Comparison of ENCODE assay signal across 1 cellular context in the genomic region with DNA sequence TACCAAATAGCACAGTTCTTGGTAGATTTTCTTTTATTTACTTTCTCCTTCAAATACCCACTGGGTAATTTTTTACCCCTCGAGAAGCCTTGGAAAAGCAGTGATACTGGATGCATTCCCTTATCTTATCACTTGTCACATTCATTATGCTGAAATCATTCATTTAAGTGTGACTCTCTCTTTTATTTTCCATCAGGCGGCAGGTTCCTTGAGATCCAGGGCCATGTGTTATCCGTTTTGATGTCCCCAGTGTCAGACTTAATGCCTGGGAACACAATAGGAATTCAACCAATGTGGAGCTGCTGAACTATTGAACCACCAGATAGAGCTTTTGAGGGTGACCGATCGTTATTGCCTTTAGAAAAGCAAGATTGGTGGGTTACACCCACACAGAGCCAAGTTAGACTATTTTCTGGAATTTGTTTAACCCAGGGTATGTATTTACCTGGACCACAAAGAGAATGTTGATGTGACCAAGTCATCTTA.
TF ChIP-seq lines count a peak whose summit lies in the region.

No MANE protein-coding gene starts in this region.

TF ChIP-seq in neural cell, 6 proteins besides CTCF, POLR2A, EP300 and RAD21:
- TF ChIP-seq REST (IDR thresholded peaks at IDR 0.05; ENCODE audit: borderline replicate concordance): no peak
- TF ChIP-seq MXI1 (conservative IDR thresholded peaks at IDR 0.05; ENCODE audit: poor library complexity, severe bottlenecking): no peak
- no peak for TF ChIP-seq TAF1 (IDR thresholded peaks at IDR 0.05; ENCODE audit: low read depth)
- no peak for TF ChIP-seq SMC3 (conservative IDR thresholded peaks at IDR 0.05; ENCODE audit: poor library complexity)
- TF ChIP-seq EZH2 (IDR thresholded peaks at IDR 0.05; ENCODE audit: borderline replicate concordance, insufficient read depth, low read length, poor library complexity, severe bottlenecking): no peak
- TF ChIP-seq POLR2AphosphoS5 (IDR thresholded peaks at IDR 0.05): no peak
TF ChIP-seq in neural cell: peak in this region for 0.
